ENCODE assay signal across 10 cellular contexts in the genomic region with DNA sequence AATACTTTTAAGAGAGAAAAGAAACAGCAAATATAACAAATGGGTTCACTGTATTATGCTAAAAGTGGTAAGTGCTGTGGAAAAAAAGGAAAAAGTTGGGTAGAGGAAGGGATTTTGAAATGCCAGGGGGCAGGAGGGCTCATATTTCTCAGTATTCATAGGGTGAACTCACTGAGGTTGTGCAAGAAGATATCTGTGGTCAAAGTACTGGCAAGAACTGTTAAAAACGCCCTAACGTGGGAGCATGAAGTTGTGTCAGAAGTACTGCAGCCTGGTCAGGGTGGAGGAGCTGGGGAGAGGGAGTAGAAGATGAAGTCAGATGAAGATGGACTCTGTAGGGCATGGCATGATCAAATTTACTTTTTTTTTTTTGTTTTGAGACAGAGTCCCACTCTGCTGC. TPM values are rescaled to one million over a fixed set of nuclear protein-coding genes. Genes with fewer than 3 reads are reported as not detected.
DNase-seq lines count a peak whose midpoint lies in the region; ATAC-seq and TF ChIP-seq lines count a peak whose summit lies in the region.
"Had no signal": no experiment of that assay in that cellular context is flagged by ENCODE, and none has a peak within 500 bp of the region (broad histone marks: within the 10 kb centered on the region; RNA-seq: fewer than 3 reads in every experiment).

No MANE protein-coding gene starts in this region.

- no peaks in the 10 kb centered on the region for H3K36me3 Mint-ChIP-seq in type B pancreatic cell

- no peaks in the 10 kb centered on the region for H3K27me3 Mint-ChIP-seq in type B pancreatic cell

- H3K27ac ChIP-seq in hepatocyte = no peak overlapping the region

- TF ChIP-seq EP300 in Ishikawa (IDR thresholded peaks at IDR 0.05; ENCODE audit: borderline replicate concordance) = no peak

- H3K27me3 ChIP-seq in adipocyte (replicated peaks; ENCODE audit: control insufficient read depth, insufficient read depth, low read length) (no peaks in the 10 kb centered on the region), hepatocyte (no peaks in the 10 kb centered on the region)

- peaks cover 16% of the 10 kb centered on the region for H3K4me1 ChIP-seq in adipocyte (ENCODE audit: control insufficient read depth, insufficient read depth, low read length)
- peaks cover 11% of the 10 kb centered on the region for H3K4me1 ChIP-seq in hepatocyte (ENCODE audit: insufficient read depth)

- peak overlapping the region; percentile 22 for H3K9ac ChIP-seq in adipocyte (ENCODE audit: low read length)

- H3K36me3 ChIP-seq in adipocyte (ENCODE audit: control insufficient read depth, insufficient read depth, low read length, severe bottlenecking) (no peaks in the 10 kb centered on the region), hepatocyte (replicated peaks; ENCODE audit: insufficient read depth, low read depth) (no peaks in the 10 kb centered on the region)

- ATAC-seq in GM21576 (IDR thresholded peaks at IDR 0.05; ENCODE audit: unreplicated experiment) = no peak
- ATAC-seq: HCT116 had no signal

- H3K9me3 ChIP-seq in adipocyte (ENCODE audit: control insufficient read depth, low read length) = no peaks in the 10 kb centered on the region
- H3K9me3 ChIP-seq in hepatocyte (ENCODE audit: low read depth) = no peaks in the 10 kb centered on the region

- H3K4me3 ChIP-seq in adipocyte (ENCODE audit: low read length) (peak overlapping the region; percentile 11), hepatocyte (no peak overlapping the region)

- H2AFZ ChIP-seq in hepatocyte = no peak overlapping the region

- peak overlapping the region; percentile 20 for H3K27ac Mint-ChIP-seq in type B pancreatic cell

- TF ChIP-seq CTCF in hepatocyte (IDR thresholded peaks at IDR 0.05; ENCODE audit: poor library complexity) (no peak), type B pancreatic cell (conservative IDR thresholded peaks at IDR 0.05) (no peak)

- peaks cover 30% of the 10 kb centered on the region for H3K4me1 Mint-ChIP-seq in type B pancreatic cell (ENCODE audit: unreplicated experiment)

- DNase-seq in adipocyte (ENCODE audit: low read depth) (peak; percentile 98), hepatocyte (ENCODE audit: low spot score) (peak; percentile 54), type B pancreatic cell (ENCODE audit: extremely low spot score, unreplicated experiment) (no peak), SHP77 treated with DMSO at 0.1 percent for 48 hours (lab: John Stamatoyannopoulos, UW) (no peak), islet precursor cell (no peak)
- DNase-seq: caudate nucleus; stimulated activated CD4-positive, alpha-beta T cell treated with anti-CD3 and anti-CD28 coated beads, Interleukin-1b, Interleukin-23, amount 100 ng/mL, for 48 hours had no signal

- H4K20me1 ChIP-seq in hepatocyte (ENCODE audit: insufficient read depth, poor library complexity, severe bottlenecking) = no peaks in the 10 kb centered on the region

- no peak overlapping the region for H3K4me3 Mint-ChIP-seq in type B pancreatic cell

- TF ChIP-seq RAD21 in Ishikawa (IDR thresholded peaks at IDR 0.05; ENCODE audit: low read depth) = no peak

- no peaks in the 10 kb centered on the region for H3K9me2 ChIP-seq in hepatocyte (replicated peaks; ENCODE audit: insufficient read depth)

- H3K9me3 Mint-ChIP-seq in type B pancreatic cell = peaks cover 5% of the 10 kb centered on the region

- 41% methylated on average over 2 of the region's 2 CpGs for WGBS in hepatocyte (ENCODE audit: low lambda C conversion rate, missing lambda C conversion rate)

- no peaks in the 10 kb centered on the region for H3K79me2 ChIP-seq in hepatocyte

- no peak overlapping the region for H3K4me2 ChIP-seq in hepatocyte

TF ChIP-seq in Ishikawa, 13 proteins besides CTCF, POLR2A, EP300 and RAD21:
- TF ChIP-seq CEBPB (IDR thresholded peaks at IDR 0.05) (peak; percentile 67), YY1 (IDR thresholded peaks at IDR 0.05; ENCODE audit: low read depth) (no peak)

RNA-seq across cellular contexts. Expression of a gene that starts 31.2 kb away (rescaled TPM):
- total RNA-seq in hepatocyte = 1.4 and 1.7 TPM in 2 replicates
- 0.84 and 0.98 TPM in 2 replicates for polyA plus RNA-seq in hepatocyte
- 2.4 and 7.2 TPM in 2 replicates for total RNA-seq in type B pancreatic cell (ENCODE audit: low replicate concordance)

Comparison
In these comparisons a context has a peak if more than half of its experiments do, and no peak if none do; other contexts are left out.
1. DNase-seq: peak in adipocyte (single experiment) and hepatocyte (single experiment); none in type B pancreatic cell (single experiment), SHP77 treated with DMSO at 0.1 percent for 48 hours (single experiment) and islet precursor cell (single experiment).